In the genomic region with DNA sequence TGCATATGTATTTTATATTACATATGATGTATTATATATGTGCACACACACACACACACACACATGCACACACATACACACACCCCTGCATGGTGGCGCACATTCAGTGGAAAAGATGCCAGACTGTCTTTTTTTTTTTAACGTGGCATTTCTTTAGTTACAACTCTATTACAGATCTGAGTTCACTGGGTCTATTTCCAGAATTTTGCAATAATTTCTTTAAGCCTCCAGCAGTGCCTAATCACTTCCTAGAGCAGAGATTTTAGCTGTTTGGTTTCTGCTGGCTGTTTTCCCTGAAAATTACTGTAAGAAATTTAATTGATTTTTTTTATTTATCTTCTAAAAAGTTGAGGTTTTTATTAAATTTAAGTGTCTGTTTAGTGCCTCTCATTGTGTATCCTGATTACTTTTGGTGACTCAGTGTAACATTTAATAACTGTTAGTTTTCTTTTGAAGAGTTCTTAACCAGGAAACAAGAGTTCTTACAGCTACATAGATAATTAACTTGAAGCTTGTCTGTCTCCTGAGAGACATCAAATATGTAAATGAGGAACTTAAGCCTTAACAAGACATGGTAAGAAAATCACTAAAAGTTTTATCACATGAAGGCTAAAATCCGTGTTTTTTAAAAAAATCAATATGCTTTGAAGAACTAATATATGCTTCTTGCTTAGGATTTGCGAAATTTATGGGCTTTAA, we compare ENCODE assay signal across 27 cellular contexts.
"Had no signal": no experiment of that assay in that cellular context is flagged by ENCODE, and none has a peak within 500 bp of the region (broad histone marks: within the 10 kb centered on the region; RNA-seq: fewer than 3 reads in every experiment).

No MANE protein-coding gene starts in this region.

- H3K36me3 ChIP-seq: adrenal gland, ascending aorta, brain microvascular endothelial cell, vagina, WERI-Rb-1 had no signal

- H3K4me3 ChIP-seq: adrenal gland, ascending aorta, testis, vagina had no signal

- H3K36me3 Mint-ChIP-seq: activated naive CD4-positive, alpha-beta T cell treated with anti-CD3 and anti-CD28 coated beads, Interleukin-2, amount 50 U/mL, for 72 hours; memory B cell; stimulated activated naive B cell treated with anti-CD40 and anti-IgM and Interleukin-4, amounts not matched to agents 10 μg/mL and 1 μg/mL and 100 μg/mL, for 72 hours had no signal

- H3K9me3 Mint-ChIP-seq: activated CD4-positive, alpha-beta T cell treated with anti-CD3 and anti-CD28 coated beads, Interleukin-2, amount 10 ng/mL, durations not matched to agents 7 days and 5 days; activated CD8-positive, alpha-beta T cell treated with anti-CD3 and anti-CD28 coated beads for 36 hours; activated naive CD4-positive, alpha-beta T cell treated with anti-CD3 and anti-CD28 coated beads, Interleukin-2, amount 50 U/mL, for 72 hours; activated T-helper 17 cell treated with anti-CD3 and anti-CD28 coated beads, Interleukin-2, amount 50 U/mL, for 72 hours; dendritic cell treated with granulocyte-macrophage colony-stimulating factor and Interleukin-4, amounts not matched to agents 40 ng/mL and 50 ng/mL, for 4 days; memory B cell; nephron progenitor cell; stimulated activated naive B cell treated with anti-CD40 and anti-IgM and Interleukin-4, amounts not matched to agents 10 μg/mL and 1 μg/mL and 100 μg/mL, for 72 hours had no signal

- H3K4me1 ChIP-seq: adrenal gland, ascending aorta, parathyroid adenoma, testis, vagina had no signal

- H3K9me3 ChIP-seq: adrenal gland, ascending aorta, testis, vagina had no signal

- H3K27me3 ChIP-seq: adrenal gland, ascending aorta, brain microvascular endothelial cell, testis, vagina had no signal

- H3K9ac ChIP-seq: parathyroid adenoma had no signal

- H3K27me3 Mint-ChIP-seq: activated CD4-positive, alpha-beta T cell treated with anti-CD3 and anti-CD28 coated beads, Interleukin-2, amount 10 ng/mL, durations not matched to agents 7 days and 5 days; activated CD8-positive, alpha-beta T cell treated with anti-CD3 and anti-CD28 coated beads for 36 hours; activated T-helper 17 cell treated with anti-CD3 and anti-CD28 coated beads, Interleukin-2, amount 50 U/mL, for 72 hours; dendritic cell treated with granulocyte-macrophage colony-stimulating factor and Interleukin-4, amounts not matched to agents 40 ng/mL and 50 ng/mL, for 4 days; memory B cell; stimulated activated naive B cell treated with anti-CD40 and anti-IgM and Interleukin-4, amounts not matched to agents 10 μg/mL and 1 μg/mL and 100 μg/mL, for 72 hours had no signal

- ATAC-seq: activated CD8-positive, alpha-beta T cell treated with anti-CD3 and anti-CD28 coated beads for 36 hours; activated naive CD4-positive, alpha-beta T cell treated with anti-CD3 and anti-CD28 coated beads, Interleukin-2, amount 50 U/mL, for 72 hours; activated T-helper 17 cell treated with anti-CD3 and anti-CD28 coated beads, Interleukin-2, amount 50 U/mL, for 72 hours; sciatic nerve; stimulated activated naive B cell treated with anti-CD40 and anti-IgM and Interleukin-4, amounts not matched to agents 10 μg/mL and 1 μg/mL and 100 μg/mL, for 72 hours had no signal

- H3K4me3 Mint-ChIP-seq: activated CD4-positive, alpha-beta T cell treated with anti-CD3 and anti-CD28 coated beads, Interleukin-2, amount 10 ng/mL, durations not matched to agents 7 days and 5 days; activated CD8-positive, alpha-beta T cell treated with anti-CD3 and anti-CD28 coated beads for 36 hours; activated T-helper 17 cell treated with anti-CD3 and anti-CD28 coated beads, Interleukin-2, amount 50 U/mL, for 72 hours; dendritic cell treated with granulocyte-macrophage colony-stimulating factor and Interleukin-4, amounts not matched to agents 40 ng/mL and 50 ng/mL, for 4 days; memory B cell; nephron progenitor cell; stimulated activated naive B cell treated with anti-CD40 and anti-IgM and Interleukin-4, amounts not matched to agents 10 μg/mL and 1 μg/mL and 100 μg/mL, for 72 hours had no signal

- DNase-seq: activated CD4-positive, alpha-beta T cell treated with anti-CD3 and anti-CD28 coated beads, Interleukin-2, amount 10 ng/mL, durations not matched to agents 7 days and 5 days; activated CD4-positive, CD25-positive, alpha-beta regulatory T cell treated with anti-CD3 and anti-CD28 coated beads, Interleukin-2, amount 50 U/mL, for 72 hours; activated CD8-positive, alpha-beta T cell treated with anti-CD3 and anti-CD28 coated beads for 36 hours; activated T-cell treated with anti-CD3 and anti-CD28 coated beads, Interleukin-2, amount 50 U/mL, for 1 hour; adrenal gland; brain microvascular endothelial cell; caudate nucleus; effector CD4-positive, alpha-beta T cell; glutamatergic neuron; hippocampal formation; nephron progenitor cell; small intestine; stimulated activated CD4-positive, alpha-beta T cell treated with anti-CD3 and anti-CD28 coated beads, Interleukin-15, amount 100 ng/mL, for 24 hours; stimulated activated CD4-positive, alpha-beta T cell treated with anti-CD3 and anti-CD28 coated beads, Interleukin-2, amount 100 ng/mL, for 48 hours; stimulated activated CD8-positive, alpha-beta memory T cell treated with anti-CD3 and anti-CD28 coated beads, Interleukin-4, amount 100 ng/mL, for 48 hours; stimulated activated naive B cell treated with anti-CD40 and anti-IgM and Interleukin-4, amounts not matched to agents 10 μg/mL and 1 μg/mL and 100 μg/mL, for 72 hours; testis; trophoblast cell; WERI-Rb-1 had no signal

- H3K27ac ChIP-seq: adrenal gland, ascending aorta, brain microvascular endothelial cell, parathyroid adenoma, testis, vagina, WERI-Rb-1 had no signal

- H3K27ac Mint-ChIP-seq: activated CD4-positive, alpha-beta T cell treated with anti-CD3 and anti-CD28 coated beads, Interleukin-2, amount 10 ng/mL, durations not matched to agents 7 days and 5 days; activated CD8-positive, alpha-beta T cell treated with anti-CD3 and anti-CD28 coated beads for 36 hours; activated naive CD4-positive, alpha-beta T cell treated with anti-CD3 and anti-CD28 coated beads, Interleukin-2, amount 50 U/mL, for 72 hours; activated T-helper 17 cell treated with anti-CD3 and anti-CD28 coated beads, Interleukin-2, amount 50 U/mL, for 72 hours; dendritic cell treated with granulocyte-macrophage colony-stimulating factor and Interleukin-4, amounts not matched to agents 40 ng/mL and 50 ng/mL, for 4 days; memory B cell; nephron progenitor cell; stimulated activated naive B cell treated with anti-CD40 and anti-IgM and Interleukin-4, amounts not matched to agents 10 μg/mL and 1 μg/mL and 100 μg/mL, for 72 hours had no signal

- H3K4me1 Mint-ChIP-seq: activated CD4-positive, alpha-beta T cell treated with anti-CD3 and anti-CD28 coated beads, Interleukin-2, amount 10 ng/mL, durations not matched to agents 7 days and 5 days; activated T-helper 17 cell treated with anti-CD3 and anti-CD28 coated beads, Interleukin-2, amount 50 U/mL, for 72 hours; memory B cell; nephron progenitor cell; stimulated activated naive B cell treated with anti-CD40 and anti-IgM and Interleukin-4, amounts not matched to agents 10 μg/mL and 1 μg/mL and 100 μg/mL, for 72 hours had no signal
